Comparison of ENCODE assay signal across 1 cellular context in the genomic region with DNA sequence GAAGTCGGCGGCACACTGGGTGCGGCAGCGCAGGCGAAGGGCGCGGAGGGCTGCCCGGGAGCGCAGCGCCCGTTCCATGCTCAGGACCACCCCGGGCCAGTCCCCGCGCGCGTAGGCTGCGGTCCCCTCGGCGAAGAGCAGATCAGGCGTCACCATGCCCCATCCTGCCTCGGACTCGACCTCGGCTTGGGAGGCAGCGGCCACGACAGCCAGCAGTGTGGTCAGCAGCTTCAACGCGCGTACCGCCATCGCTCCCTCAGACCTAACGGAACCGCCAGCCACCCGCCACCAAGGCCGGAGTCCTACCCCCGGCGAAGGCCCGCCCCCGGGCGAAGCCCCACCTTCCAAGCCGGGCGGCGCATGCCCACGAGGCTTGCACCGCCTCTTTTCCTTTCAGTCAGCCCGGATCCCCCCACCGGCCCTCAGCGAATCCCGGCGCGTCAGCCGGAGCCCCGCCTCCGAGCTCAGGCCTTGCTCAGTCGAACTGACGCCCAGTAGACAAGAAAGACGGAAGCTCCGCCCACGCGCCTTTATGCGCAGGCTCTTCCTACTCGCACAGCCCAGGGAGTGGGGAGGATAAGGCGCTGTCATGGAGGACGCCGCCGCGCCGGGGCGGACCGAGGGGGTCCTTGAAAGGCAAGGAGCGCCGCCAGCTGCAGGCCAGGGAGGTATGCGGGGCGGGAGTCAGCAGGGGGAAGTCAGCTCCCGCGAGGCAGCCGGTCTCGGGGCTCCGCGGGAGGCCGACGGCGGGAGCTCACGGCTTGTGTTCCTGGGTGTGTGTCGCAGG.
TF ChIP-seq lines count a peak whose summit lies in the region.

A gene (plus strand): TSS at position 527 of the 787 bp plus-strand sequence. CDS start 63 bp downstream, at position 590.
A gene with protein sequence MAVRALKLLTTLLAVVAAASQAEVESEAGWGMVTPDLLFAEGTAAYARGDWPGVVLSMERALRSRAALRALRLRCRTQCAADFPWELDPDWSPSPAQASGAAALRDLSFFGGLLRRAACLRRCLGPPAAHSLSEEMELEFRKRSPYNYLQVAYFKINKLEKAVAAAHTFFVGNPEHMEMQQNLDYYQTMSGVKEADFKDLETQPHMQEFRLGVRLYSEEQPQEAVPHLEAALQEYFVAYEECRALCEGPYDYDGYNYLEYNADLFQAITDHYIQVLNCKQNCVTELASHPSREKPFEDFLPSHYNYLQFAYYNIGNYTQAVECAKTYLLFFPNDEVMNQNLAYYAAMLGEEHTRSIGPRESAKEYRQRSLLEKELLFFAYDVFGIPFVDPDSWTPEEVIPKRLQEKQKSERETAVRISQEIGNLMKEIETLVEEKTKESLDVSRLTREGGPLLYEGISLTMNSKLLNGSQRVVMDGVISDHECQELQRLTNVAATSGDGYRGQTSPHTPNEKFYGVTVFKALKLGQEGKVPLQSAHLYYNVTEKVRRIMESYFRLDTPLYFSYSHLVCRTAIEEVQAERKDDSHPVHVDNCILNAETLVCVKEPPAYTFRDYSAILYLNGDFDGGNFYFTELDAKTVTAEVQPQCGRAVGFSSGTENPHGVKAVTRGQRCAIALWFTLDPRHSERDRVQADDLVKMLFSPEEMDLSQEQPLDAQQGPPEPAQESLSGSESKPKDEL (minus strand): TSS at position 306 of the 787 bp plus-strand sequence. CDS start 57 bp downstream, at position 249.

TF ChIP-seq in HEK293, 187 proteins besides CTCF, POLR2A, EP300 and RAD21 (continued from another document):
- TF ChIP-seq ZNF501 (tag by site-specific recombination; IDR thresholded peaks at IDR 0.05) (no peak; the same call in none of the 2 replicates), ZNF600 (tag by site-specific recombination; IDR thresholded peaks at IDR 0.05) (peak; percentile 74), ZNF324 (tag by site-specific recombination; IDR thresholded peaks at IDR 0.05) (peak; percentile 82), GLIS1 (tag by site-specific recombination; IDR thresholded peaks at IDR 0.05) (peak; percentile 98), BCL11B (tag by site-specific recombination; IDR thresholded peaks at IDR 0.05; ENCODE audit: low read depth) (peak; percentile 19; the same call in 1 of the 2 replicates), SP3 (tag by site-specific recombination; IDR thresholded peaks at IDR 0.05) (peak; percentile 94), KLF10 (tag by site-specific recombination; IDR thresholded peaks at IDR 0.05) (peak; percentile 83), ZNF561 (tag by site-specific recombination; IDR thresholded peaks at IDR 0.05; ENCODE audit: borderline replicate concordance) (peak; percentile 44; the same call in 1 of the 2 replicates), ZFP69B (tag by site-specific recombination; IDR thresholded peaks at IDR 0.05) (no peak), ZNF843 (tag by site-specific recombination; IDR thresholded peaks at IDR 0.05) (0 out of 2 replicates have a peak, but pooled peaks have one; percentile 11), ZNF202 (tag by site-specific recombination; IDR thresholded peaks at IDR 0.05; ENCODE audit: borderline replicate concordance) (no peak), ZSCAN23 (tag by site-specific recombination; IDR thresholded peaks at IDR 0.05) (no peak), OVOL3 (tag by site-specific recombination; IDR thresholded peaks at IDR 0.05) (peak; percentile 96), ZNF623 (tag by site-specific recombination; IDR thresholded peaks at IDR 0.05) (no peak), GLIS2 (tag by site-specific recombination; IDR thresholded peaks at IDR 0.05) (peak; percentile 94), ZNF610 (tag by site-specific recombination; IDR thresholded peaks at IDR 0.05; ENCODE audit: borderline replicate concordance) (peak; percentile 39), REPIN1 (tag by site-specific recombination; IDR thresholded peaks at IDR 0.05; ENCODE audit: low read depth) (peak; percentile 78; the same call in 1 of the 2 replicates), YY2 (tag by site-specific recombination; IDR thresholded peaks at IDR 0.05) (peak; percentile 91), ZNF555 (tag by site-specific recombination; conservative IDR thresholded peaks at IDR 0.05) (no peak), ZNF302 (tag by site-specific recombination; IDR thresholded peaks at IDR 0.05; ENCODE audit: low read depth) (no peak), ZNF211 (tag by site-specific recombination; IDR thresholded peaks at IDR 0.05; ENCODE audit: low read depth) (no peak), KLF9 (tag by site-specific recombination; IDR thresholded peaks at IDR 0.05; ENCODE audit: low read depth) (peak; percentile 47), ZNF114 (tag by site-specific recombination; IDR thresholded peaks at IDR 0.05) (no peak), ZBTB20 (tag by site-specific recombination; IDR thresholded peaks at IDR 0.05) (peak; percentile 69; the same call in 1 of the 2 replicates), RBAK (tag by site-specific recombination; IDR thresholded peaks at IDR 0.05) (no peak), ZNF146 (tag by site-specific recombination; IDR thresholded peaks at IDR 0.05) (no peak), ZNF335 (tag by site-specific recombination; conservative IDR thresholded peaks at IDR 0.05) (peak; percentile 90), KLF8 (tag by site-specific recombination; IDR thresholded peaks at IDR 0.05) (peak; percentile 80; the same call in 1 of the 2 replicates), ZBTB17 (tag by site-specific recombination; IDR thresholded peaks at IDR 0.05) (peak; percentile 69), KLF1 (tag by site-specific recombination; IDR thresholded peaks at IDR 0.05) (peak; percentile 5; the same call in 1 of the 2 replicates)
- TF ChIP-seq, protein P1, sequence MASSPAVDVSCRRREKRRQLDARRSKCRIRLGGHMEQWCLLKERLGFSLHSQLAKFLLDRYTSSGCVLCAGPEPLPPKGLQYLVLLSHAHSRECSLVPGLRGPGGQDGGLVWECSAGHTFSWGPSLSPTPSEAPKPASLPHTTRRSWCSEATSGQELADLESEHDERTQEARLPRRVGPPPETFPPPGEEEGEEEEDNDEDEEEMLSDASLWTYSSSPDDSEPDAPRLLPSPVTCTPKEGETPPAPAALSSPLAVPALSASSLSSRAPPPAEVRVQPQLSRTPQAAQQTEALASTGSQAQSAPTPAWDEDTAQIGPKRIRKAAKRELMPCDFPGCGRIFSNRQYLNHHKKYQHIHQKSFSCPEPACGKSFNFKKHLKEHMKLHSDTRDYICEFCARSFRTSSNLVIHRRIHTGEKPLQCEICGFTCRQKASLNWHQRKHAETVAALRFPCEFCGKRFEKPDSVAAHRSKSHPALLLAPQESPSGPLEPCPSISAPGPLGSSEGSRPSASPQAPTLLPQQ (tag by site-specific recombination; IDR thresholded peaks at IDR 0.05) = peak; percentile 35; the same call in 1 of the 2 replicates
- TF ChIP-seq, protein P2, sequence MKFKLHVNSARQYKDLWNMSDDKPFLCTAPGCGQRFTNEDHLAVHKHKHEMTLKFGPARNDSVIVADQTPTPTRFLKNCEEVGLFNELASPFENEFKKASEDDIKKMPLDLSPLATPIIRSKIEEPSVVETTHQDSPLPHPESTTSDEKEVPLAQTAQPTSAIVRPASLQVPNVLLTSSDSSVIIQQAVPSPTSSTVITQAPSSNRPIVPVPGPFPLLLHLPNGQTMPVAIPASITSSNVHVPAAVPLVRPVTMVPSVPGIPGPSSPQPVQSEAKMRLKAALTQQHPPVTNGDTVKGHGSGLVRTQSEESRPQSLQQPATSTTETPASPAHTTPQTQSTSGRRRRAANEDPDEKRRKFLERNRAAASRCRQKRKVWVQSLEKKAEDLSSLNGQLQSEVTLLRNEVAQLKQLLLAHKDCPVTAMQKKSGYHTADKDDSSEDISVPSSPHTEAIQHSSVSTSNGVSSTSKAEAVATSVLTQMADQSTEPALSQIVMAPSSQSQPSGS (tag by site-specific recombination; IDR thresholded peaks at IDR 0.05; ENCODE audit: low read depth) = no peak
- TF ChIP-seq, protein P3, sequence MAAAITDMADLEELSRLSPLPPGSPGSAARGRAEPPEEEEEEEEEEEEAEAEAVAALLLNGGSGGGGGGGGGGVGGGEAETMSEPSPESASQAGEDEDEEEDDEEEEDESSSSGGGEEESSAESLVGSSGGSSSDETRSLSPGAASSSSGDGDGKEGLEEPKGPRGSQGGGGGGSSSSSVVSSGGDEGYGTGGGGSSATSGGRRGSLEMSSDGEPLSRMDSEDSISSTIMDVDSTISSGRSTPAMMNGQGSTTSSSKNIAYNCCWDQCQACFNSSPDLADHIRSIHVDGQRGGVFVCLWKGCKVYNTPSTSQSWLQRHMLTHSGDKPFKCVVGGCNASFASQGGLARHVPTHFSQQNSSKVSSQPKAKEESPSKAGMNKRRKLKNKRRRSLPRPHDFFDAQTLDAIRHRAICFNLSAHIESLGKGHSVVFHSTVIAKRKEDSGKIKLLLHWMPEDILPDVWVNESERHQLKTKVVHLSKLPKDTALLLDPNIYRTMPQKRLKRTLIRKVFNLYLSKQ (tag by site-specific recombination; IDR thresholded peaks at IDR 0.05; ENCODE audit: borderline replicate concordance) = no peak
- TF ChIP-seq, protein P4, sequence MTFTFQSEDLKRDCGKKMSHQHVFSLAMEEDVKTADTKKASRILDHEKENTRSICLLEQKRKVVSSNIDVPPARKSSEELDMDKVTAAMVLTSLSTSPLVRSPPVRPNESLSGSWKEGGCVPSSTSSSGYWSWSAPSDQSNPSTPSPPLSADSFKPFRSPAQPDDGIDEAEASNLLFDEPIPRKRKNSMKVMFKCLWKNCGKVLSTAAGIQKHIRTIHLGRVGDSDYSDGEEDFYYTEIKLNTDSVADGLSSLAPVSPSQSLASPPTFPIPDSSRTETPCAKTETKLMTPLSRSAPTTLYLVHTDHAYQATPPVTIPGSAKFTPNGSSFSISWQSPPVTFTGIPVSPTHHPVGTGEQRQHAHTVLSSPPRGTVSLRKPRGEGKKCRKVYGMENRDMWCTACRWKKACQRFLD (tag by site-specific recombination; IDR thresholded peaks at IDR 0.05) = no peak
- TF ChIP-seq, protein P5, sequence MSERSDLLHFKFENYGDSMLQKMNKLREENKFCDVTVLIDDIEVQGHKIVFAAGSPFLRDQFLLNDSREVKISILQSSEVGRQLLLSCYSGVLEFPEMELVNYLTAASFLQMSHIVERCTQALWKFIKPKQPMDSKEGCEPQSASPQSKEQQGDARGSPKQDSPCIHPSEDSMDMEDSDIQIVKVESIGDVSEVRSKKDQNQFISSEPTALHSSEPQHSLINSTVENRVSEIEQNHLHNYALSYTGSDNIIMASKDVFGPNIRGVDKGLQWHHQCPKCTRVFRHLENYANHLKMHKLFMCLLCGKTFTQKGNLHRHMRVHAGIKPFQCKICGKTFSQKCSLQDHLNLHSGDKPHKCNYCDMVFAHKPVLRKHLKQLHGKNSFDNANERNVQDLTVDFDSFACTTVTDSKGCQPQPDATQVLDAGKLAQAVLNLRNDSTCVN (tag by site-specific recombination; optimal IDR thresholded peaks at IDR 0.05) = peak; percentile 81
